14 cellular contexts compared by ENCODE assay signal in genomic region chr10:124621637-124622036, GRCh38.
A peak's percentile ranks its signal among the peaks of the same experiment; 100 is the strongest.
DNase-seq lines count a peak whose midpoint lies in the region; ATAC-seq and TF ChIP-seq lines count a peak whose summit lies in the region.
"Had no signal": no experiment of that assay in that cellular context is flagged by ENCODE, and none has a peak within 500 bp of the region (broad histone marks: within the 10 kb centered on the region; RNA-seq: fewer than 3 reads in every experiment).

No MANE protein-coding gene starts in this region.

- POLR2A ChIA-PET in CD4-positive, alpha-beta T cell (lab: Charles Lee), result interaction anchor here (1.0 to 1.4 kb wide), 3 partner anchors 75 to 160 kb away, joined by 3 to 4 read pairs (median 3); partner anchors contain the start of gene LHPP

- CTCF ChIA-PET in activated naive CD4-positive, alpha-beta T cell treated with anti-CD3 and anti-CD28 coated beads, Interleukin-2, amount 10 ng/mL, durations not matched to agents 7 days and 5 days (lab: Charles Lee), result no interaction called here
- CTCF ChIA-PET in CD4-positive, alpha-beta T cell (lab: Charles Lee), result interaction anchor here (0.5 to 1.0 kb wide), 2 partner anchors 13 to 158 kb away, joined by 3 to 5 read pairs; no protein-coding TSS in a partner anchor

- TF ChIP-seq POLR2A in gastroesophageal sphincter (IDR thresholded peaks at IDR 0.05), result no peak

- peaks cover 24% of the 10 kb centered on the region for H3K4me1 Mint-ChIP-seq in activated naive CD4-positive, alpha-beta T cell treated with anti-CD3 and anti-CD28 coated beads, Interleukin-2, amount 10 ng/mL, durations not matched to agents 7 days and 5 days
- H3K4me1 Mint-ChIP-seq in CD4-positive, alpha-beta T cell (ENCODE audit: low read depth), result peaks cover 31% of the 10 kb centered on the region

- H3K27me3 Mint-ChIP-seq in activated naive CD4-positive, alpha-beta T cell treated with anti-CD3 and anti-CD28 coated beads, Interleukin-2, amount 10 ng/mL, durations not matched to agents 7 days and 5 days, result no peaks in the 10 kb centered on the region
- H3K27me3 Mint-ChIP-seq in CD4-positive, alpha-beta T cell, result no peaks in the 10 kb centered on the region
- H3K27me3 Mint-ChIP-seq: activated CD8-positive, alpha-beta T cell treated with anti-CD3 and anti-CD28 coated beads for 36 hours had no signal

- H3K4me3 ChIP-seq in gastroesophageal sphincter, result no peak overlapping the region
- no peak overlapping the region for H3K4me3 ChIP-seq in upper lobe of right lung
- H3K4me3 ChIP-seq: sigmoid colon, transverse colon had no signal

- peak overlapping the region; percentile 37 for H3K27ac Mint-ChIP-seq in activated naive CD4-positive, alpha-beta T cell treated with anti-CD3 and anti-CD28 coated beads, Interleukin-2, amount 10 ng/mL, durations not matched to agents 7 days and 5 days
- no peak overlapping the region for H3K27ac Mint-ChIP-seq in activated naive CD4-positive, alpha-beta T cell treated with anti-CD3 and anti-CD28 coated beads, Interleukin-2, amount 50 U/mL, for 72 hours
- H3K27ac Mint-ChIP-seq in CD4-positive, alpha-beta T cell, result no peak overlapping the region
- H3K27ac Mint-ChIP-seq: activated CD8-positive, alpha-beta T cell treated with anti-CD3 and anti-CD28 coated beads for 36 hours had no signal

- H3K9me3 ChIP-seq in gastroesophageal sphincter (no peaks in the 10 kb centered on the region), upper lobe of right lung (no peaks in the 10 kb centered on the region)
- no peaks in the 10 kb centered on the region for H3K9me3 ChIP-seq in CD4-positive, alpha-beta T cell (ENCODE audit: control insufficient read depth, low read length)
- H3K9me3 ChIP-seq: sigmoid colon, transverse colon had no signal

- peaks cover 0 to 39% (median 0%) of the 10 kb centered on the region in 3 donors for H3K4me1 ChIP-seq in gastroesophageal sphincter
- H3K4me1 ChIP-seq in upper lobe of right lung, result peaks cover 16% of the 10 kb centered on the region

- H3K27ac ChIP-seq in gastroesophageal sphincter (peak overlapping the region in 3 of 4 donors; percentile 31 to 42 (median 31)), upper lobe of right lung (no peak overlapping the region)
- no peak overlapping the region for H3K27ac ChIP-seq in CD4-positive, alpha-beta T cell (ENCODE audit: low read depth, low read length)

- H3K4me3 Mint-ChIP-seq in activated naive CD4-positive, alpha-beta T cell treated with anti-CD3 and anti-CD28 coated beads, Interleukin-2, amount 10 ng/mL, durations not matched to agents 7 days and 5 days, result no peak overlapping the region
- no peak overlapping the region for H3K4me3 Mint-ChIP-seq in CD4-positive, alpha-beta T cell
- H3K4me3 Mint-ChIP-seq: activated CD8-positive, alpha-beta T cell treated with anti-CD3 and anti-CD28 coated beads for 36 hours had no signal

- DNase-seq in activated naive CD4-positive, alpha-beta T cell treated with anti-CD3 and anti-CD28 coated beads, Interleukin-2, amount 10 ng/mL, durations not matched to agents 7 days and 5 days, result no peak
- no peak for DNase-seq in activated naive CD4-positive, alpha-beta T cell treated with anti-CD3 and anti-CD28 coated beads, Interleukin-2, amount 50 U/mL, for 72 hours (ENCODE audit: low spot score in 2 of 2)
- DNase-seq in nucleus accumbens (lab: John Stamatoyannopoulos, UW), result peak in 35 of 56 donors; percentile 24 to 76 (median 52)
- no peak for DNase-seq in sciatic nerve (ENCODE audit: low spot score)
- DNase-seq in stimulated activated naive CD4-positive, alpha-beta T cell treated with Interleukin-2 at 50 U/mL for 16 hours (lab: John Stamatoyannopoulos, UW), result no peak
- DNase-seq in CD4-positive, alpha-beta T cell, result no peak
- no peak for DNase-seq in upper lobe of right lung
- DNase-seq: activated CD8-positive, alpha-beta T cell treated with anti-CD3 and anti-CD28 coated beads for 36 hours; activated effector memory CD4-positive, alpha-beta T cell treated with anti-CD3 and anti-CD28 coated beads, Interleukin-2, amount 50 U/mL, for 16 hours; NCI-H1105 treated with DMSO at 0.1 percent for 48 hours; NCI-H774; sigmoid colon; transverse colon had no signal

- ATAC-seq in activated naive CD4-positive, alpha-beta T cell treated with anti-CD3 and anti-CD28 coated beads, Interleukin-2, amount 50 U/mL, for 72 hours, result no peak
- ATAC-seq in gastroesophageal sphincter (no peak), sciatic nerve (no peak), upper lobe of right lung (no peak)
- no peak for ATAC-seq in CD4-positive, alpha-beta T cell (ENCODE audit: poor library complexity)
- ATAC-seq: activated CD8-positive, alpha-beta T cell treated with anti-CD3 and anti-CD28 coated beads for 36 hours had no signal

- TF ChIP-seq CTCF in gastroesophageal sphincter (IDR thresholded peaks at IDR 0.05) (peak in 1 of 4 experiments; percentile 22), upper lobe of right lung (IDR thresholded peaks at IDR 0.05) (no peak)
- TF ChIP-seq CTCF in CD4-positive, alpha-beta T cell (IDR thresholded peaks at IDR 0.05), result no peak

- TF ChIP-seq EP300 in gastroesophageal sphincter (IDR thresholded peaks at IDR 0.05), result no peak

- 55 to 68% methylated on average over 8 to 9 of the region's 13 CpGs for WGBS in gastroesophageal sphincter (ENCODE audit: low coverage in 1 of 2), 2 donors

- H3K27me3 ChIP-seq in gastroesophageal sphincter (no peaks in the 10 kb centered on the region), upper lobe of right lung (no peaks in the 10 kb centered on the region)
- no peaks in the 10 kb centered on the region for H3K27me3 ChIP-seq in CD4-positive, alpha-beta T cell (ENCODE audit: control insufficient read depth, insufficient read depth, low read length)
- H3K27me3 ChIP-seq: sigmoid colon, transverse colon had no signal

- H3K36me3 Mint-ChIP-seq in activated naive CD4-positive, alpha-beta T cell treated with anti-CD3 and anti-CD28 coated beads, Interleukin-2, amount 10 ng/mL, durations not matched to agents 7 days and 5 days, result peaks cover 11% of the 10 kb centered on the region
- H3K36me3 Mint-ChIP-seq in activated naive CD4-positive, alpha-beta T cell treated with anti-CD3 and anti-CD28 coated beads, Interleukin-2, amount 50 U/mL, for 72 hours, result no peaks in the 10 kb centered on the region
- peaks cover 27% of the 10 kb centered on the region for H3K36me3 Mint-ChIP-seq in CD4-positive, alpha-beta T cell (ENCODE audit: low read depth)

- intact Hi-C loops in sciatic nerve (cut with DNase I), result loop anchor here (5.0 kb wide), 1 partner anchor 121 kb away; the partner anchor contains the start of gene FAM53B
- intact Hi-C loops in CD4-positive, alpha-beta T cell (cut with DNase I, micrococcal nuclease), result no loop called here
- intact Hi-C loops in upper lobe of right lung (cut with DNase I), result no loop called here

- H3K9me3 Mint-ChIP-seq in activated naive CD4-positive, alpha-beta T cell treated with anti-CD3 and anti-CD28 coated beads, Interleukin-2, amount 10 ng/mL, durations not matched to agents 7 days and 5 days, result no peaks in the 10 kb centered on the region
- H3K9me3 Mint-ChIP-seq in activated naive CD4-positive, alpha-beta T cell treated with anti-CD3 and anti-CD28 coated beads, Interleukin-2, amount 50 U/mL, for 72 hours, result no peaks in the 10 kb centered on the region
- H3K9me3 Mint-ChIP-seq in CD4-positive, alpha-beta T cell, result no peaks in the 10 kb centered on the region
- H3K9me3 Mint-ChIP-seq: activated CD8-positive, alpha-beta T cell treated with anti-CD3 and anti-CD28 coated beads for 36 hours had no signal

- H3K36me3 ChIP-seq in gastroesophageal sphincter, result peaks cover 0 to 50% of the 10 kb centered on the region in 2 donors
- peaks cover 9% of the 10 kb centered on the region for H3K36me3 ChIP-seq in upper lobe of right lung
- H3K36me3 ChIP-seq: transverse colon had no signal

Comparison
In these comparisons a context has a peak if more than half of its experiments do, and no peak if none do; other contexts are left out.
1. DNase-seq: peak in nucleus accumbens (35 of 56); none in activated naive CD4-positive, alpha-beta T cell treated with anti-CD3 and anti-CD28 coated beads, Interleukin-2, amount 10 ng/mL, durations not matched to agents 7 days and 5 days (single experiment), activated naive CD4-positive, alpha-beta T cell treated with anti-CD3 and anti-CD28 coated beads, Interleukin-2, amount 50 U/mL, for 72 hours (0 of 2), sciatic nerve (single experiment), stimulated activated naive CD4-positive, alpha-beta T cell treated with Interleukin-2 at 50 U/mL for 16 hours (single experiment), CD4-positive, alpha-beta T cell (0 of 10) and upper lobe of right lung (single experiment).
2. H3K27ac ChIP-seq: peak in gastroesophageal sphincter (3 of 4); none in CD4-positive, alpha-beta T cell (single experiment) and upper lobe of right lung (single experiment).